In genomic region chr17:40818343-40818732, GRCh38 we compare ENCODE assay signal across 7 cellular contexts. TPM values are rescaled to one million over a fixed set of nuclear protein-coding genes. Genes with fewer than 3 reads are reported as not detected.
DNase-seq lines count a peak whose midpoint lies in the region; ATAC-seq and TF ChIP-seq lines count a peak whose summit lies in the region.

No MANE protein-coding gene starts in this region.

- TF ChIP-seq CTCF in stomach (IDR thresholded peaks at IDR 0.05), result no peak

- peaks cover 3% of the 10 kb centered on the region for H3K9me3 Mint-ChIP-seq in activated T-helper 17 cell treated with anti-CD3 and anti-CD28 coated beads, Interleukin-2, amount 50 U/mL, for 72 hours

- peaks cover 13% of the 10 kb centered on the region for H3K27me3 Mint-ChIP-seq in activated T-helper 17 cell treated with anti-CD3 and anti-CD28 coated beads, Interleukin-2, amount 50 U/mL, for 72 hours

- H3K9ac ChIP-seq in HUES48 (ENCODE audit: low read depth, low read length), result peak overlapping the region; percentile 45; the same call in 1 of the 2 replicates

- H3K9me3 ChIP-seq in HUES48 (ENCODE audit: control insufficient read depth, insufficient read depth, low read length), result no peaks in the 10 kb centered on the region
- H3K9me3 ChIP-seq in iPS-18c (ENCODE audit: control insufficient read depth, insufficient read depth, low read length), result no peaks in the 10 kb centered on the region
- H3K9me3 ChIP-seq in stomach, result peaks cover 0 to 3% (median 1%) of the 10 kb centered on the region in 4 donors

- H3K27ac Mint-ChIP-seq in activated T-helper 17 cell treated with anti-CD3 and anti-CD28 coated beads, Interleukin-2, amount 50 U/mL, for 72 hours, result peak overlapping the region; percentile 97

- TF ChIP-seq POLR2A in stomach (IDR thresholded peaks at IDR 0.05), result no peak

- peaks cover 33% of the 10 kb centered on the region for H3K36me3 Mint-ChIP-seq in activated T-helper 17 cell treated with anti-CD3 and anti-CD28 coated beads, Interleukin-2, amount 50 U/mL, for 72 hours (ENCODE audit: low read depth)

- no peak for DNase-seq in stomach
- DNase-seq in NCI-H2196 treated with DMSO at 0.1 percent for 48 hours (lab: John Stamatoyannopoulos, UW; ENCODE audit: unreplicated experiment), result no peak
- no peak for DNase-seq in NCI-H446 (lab: John Stamatoyannopoulos, UW)
- no peak for DNase-seq in activated CD4-positive, alpha-beta T cell treated with anti-CD3 and anti-CD28 coated beads for 1 hour

- no peaks in the 10 kb centered on the region for H3K27me3 ChIP-seq in HUES48 (ENCODE audit: control insufficient read depth, insufficient read depth, low read length)
- H3K27me3 ChIP-seq in stomach, result no peaks in the 10 kb centered on the region

- peak overlapping the region; percentile 98 for H3K4me3 ChIP-seq in HUES48 (ENCODE audit: low read depth, low read length)
- peak overlapping the region; percentile 49 for H3K4me3 ChIP-seq in iPS-18c (ENCODE audit: insufficient read depth, low read depth, low read length)
- peak overlapping the region; percentile 59 to 83 (median 68) for H3K4me3 ChIP-seq in stomach

- H3K4me3 Mint-ChIP-seq in activated T-helper 17 cell treated with anti-CD3 and anti-CD28 coated beads, Interleukin-2, amount 50 U/mL, for 72 hours, result peak overlapping the region; percentile 99

- peak overlapping the region; percentile 92 for H3K27ac ChIP-seq in HUES48 (ENCODE audit: low read depth, low read length)
- peak overlapping the region; percentile 85 to 99 (median 89) for H3K27ac ChIP-seq in stomach

- intact Hi-C loops in stomach (cut with DNase I; ENCODE audit: low total_unique reads), result no loop called here

- WGBS in stomach, 5 donors, result 8 to 20% (median 18%) methylated on average over 7 of the region's 7 CpGs

- peaks cover 7% of the 10 kb centered on the region for H3K36me3 ChIP-seq in HUES48 (ENCODE audit: control insufficient read depth, insufficient read depth, low read length)
- peaks cover 4 to 19% (median 12%) of the 10 kb centered on the region in 4 donors for H3K36me3 ChIP-seq in stomach

- TF ChIP-seq EP300 in stomach (IDR thresholded peaks at IDR 0.05), result no peak

- peaks cover 12% of the 10 kb centered on the region for H3K4me1 ChIP-seq in HUES48 (ENCODE audit: control insufficient read depth, insufficient read depth, low read length)
- peaks cover 6 to 15% (median 13%) of the 10 kb centered on the region in 4 donors for H3K4me1 ChIP-seq in stomach

- H3K4me1 Mint-ChIP-seq in activated T-helper 17 cell treated with anti-CD3 and anti-CD28 coated beads, Interleukin-2, amount 50 U/mL, for 72 hours, result peaks cover 10% of the 10 kb centered on the region

- no peak for ATAC-seq in activated T-helper 17 cell treated with anti-CD3 and anti-CD28 coated beads, Interleukin-2, amount 50 U/mL, for 72 hours (replicated peaks)

RNA-seq across cellular contexts. Expression of gene KRT10, which starts 4.1 kb away (rescaled TPM):
- 10 to 100 TPM; 29.0 to 45.9 TPM for total RNA-seq in activated T-helper 17 cell treated with anti-CD3 and anti-CD28 coated beads, Interleukin-2, amount 50 U/mL, for 72 hours
- 10 to 100 TPM in 1 of 5 donors, 1 to 10 TPM in 3, under 1 TPM in 1; 0.58 to 25.4 (median 2.9) TPM for total RNA-seq in stomach
- 10 to 100 TPM; 46.1 to 49.0 (median 47.7) TPM for polyA plus RNA-seq in stomach

RNA-seq across cellular contexts. Expression of gene KRT28, which starts 18.6 kb away (rescaled TPM):
- total RNA-seq in activated T-helper 17 cell treated with anti-CD3 and anti-CD28 coated beads, Interleukin-2, amount 50 U/mL, for 72 hours, result not detected
- not detected for total RNA-seq in stomach
- not detected for polyA plus RNA-seq in stomach

RNA-seq across cellular contexts. Expression of gene KRT27, which starts 36.0 kb away (rescaled TPM):
- not detected for total RNA-seq in activated T-helper 17 cell treated with anti-CD3 and anti-CD28 coated beads, Interleukin-2, amount 50 U/mL, for 72 hours
- not detected for total RNA-seq in stomach
- not detected for polyA plus RNA-seq in stomach

RNA-seq across cellular contexts. Expression of gene KRT26, which starts 46.3 kb away (rescaled TPM):
- total RNA-seq in activated T-helper 17 cell treated with anti-CD3 and anti-CD28 coated beads, Interleukin-2, amount 50 U/mL, for 72 hours, result not detected
- not detected for total RNA-seq in stomach
- polyA plus RNA-seq in stomach, result not detected

RNA-seq across cellular contexts. Expression of gene KRT12, which starts 48.7 kb away (rescaled TPM):
- not detected for total RNA-seq in activated T-helper 17 cell treated with anti-CD3 and anti-CD28 coated beads, Interleukin-2, amount 50 U/mL, for 72 hours
- 10 to 100 TPM in 2 of 5 donors, 1 to 10 TPM in 1, not detected in 2; 1.1 to 57.6 (median 14.0) TPM for total RNA-seq in stomach
- polyA plus RNA-seq in stomach, result under 1 TPM in 1 of 3 donors, not detected in 2; 0.61 TPM
